In genomic region chr4:116531870-116532269, GRCh38 we compare ENCODE assay signal across 16 cellular contexts.
A peak's percentile ranks its signal among the peaks of the same experiment; 100 is the strongest.
DNase-seq lines count a peak whose midpoint lies in the region; ATAC-seq and TF ChIP-seq lines count a peak whose summit lies in the region.
"Had no signal": no experiment of that assay in that cellular context is flagged by ENCODE, and none has a peak within 500 bp of the region (broad histone marks: within the 10 kb centered on the region; RNA-seq: fewer than 3 reads in every experiment).

No MANE protein-coding gene starts in this region.

- H3K4me1 Mint-ChIP-seq in WTC11: peaks cover 17% of the 10 kb centered on the region
- peaks cover 3% of the 10 kb centered on the region for H3K4me1 Mint-ChIP-seq in activated CD4-positive, alpha-beta memory T cell treated with anti-CD3 and anti-CD28 coated beads, Interleukin-2, amount 10 ng/mL, durations not matched to agents 7 days and 5 days
- H3K4me1 Mint-ChIP-seq: naive B cell had no signal

- H3K27ac Mint-ChIP-seq in WTC11: peak overlapping the region; percentile 78; the same call in 1 of the 2 replicates
- H3K27ac Mint-ChIP-seq in activated CD4-positive, alpha-beta memory T cell treated with anti-CD3 and anti-CD28 coated beads, Interleukin-2, amount 10 ng/mL, durations not matched to agents 7 days and 5 days: no peak overlapping the region
- H3K27ac Mint-ChIP-seq: naive B cell had no signal

- CTCF ChIA-PET in WTC11 (lab: Charles Lee): no interaction called here
- CTCF ChIA-PET in activated CD4-positive, alpha-beta memory T cell treated with anti-CD3 and anti-CD28 coated beads, Interleukin-2, amount 10 ng/mL, durations not matched to agents 7 days and 5 days (lab: Charles Lee): no interaction called here

- H3K9me3 Mint-ChIP-seq in WTC11: no peaks in the 10 kb centered on the region
- peaks cover 3% of the 10 kb centered on the region for H3K9me3 Mint-ChIP-seq in activated CD4-positive, alpha-beta memory T cell treated with anti-CD3 and anti-CD28 coated beads, Interleukin-2, amount 10 ng/mL, durations not matched to agents 7 days and 5 days

- peak; percentile 46 for ATAC-seq in GM18909 (IDR thresholded peaks at IDR 0.05; ENCODE audit: poor library complexity, unreplicated experiment)
- peak; percentile 67 for ATAC-seq in HG03565 (IDR thresholded peaks at IDR 0.05; ENCODE audit: unreplicated experiment)
- ATAC-seq in WTC11: peak; percentile 59

- H3K4me3 Mint-ChIP-seq in WTC11: no peak overlapping the region
- no peak overlapping the region for H3K4me3 Mint-ChIP-seq in activated CD4-positive, alpha-beta memory T cell treated with anti-CD3 and anti-CD28 coated beads, Interleukin-2, amount 10 ng/mL, durations not matched to agents 7 days and 5 days
- H3K4me3 Mint-ChIP-seq: naive B cell had no signal

- H3K27me3 Mint-ChIP-seq in WTC11 (ENCODE audit: low read depth): no peaks in the 10 kb centered on the region
- no peaks in the 10 kb centered on the region for H3K27me3 Mint-ChIP-seq in activated CD4-positive, alpha-beta memory T cell treated with anti-CD3 and anti-CD28 coated beads, Interleukin-2, amount 10 ng/mL, durations not matched to agents 7 days and 5 days
- H3K27me3 Mint-ChIP-seq: naive B cell had no signal

- TF ChIP-seq CTCF in WTC11 (IDR thresholded peaks at IDR 0.05): no peak

- no peaks in the 10 kb centered on the region for H3K36me3 Mint-ChIP-seq in WTC11
- no peaks in the 10 kb centered on the region for H3K36me3 Mint-ChIP-seq in activated CD4-positive, alpha-beta memory T cell treated with anti-CD3 and anti-CD28 coated beads, Interleukin-2, amount 10 ng/mL, durations not matched to agents 7 days and 5 days (ENCODE audit: low read depth)
- H3K36me3 Mint-ChIP-seq: naive B cell had no signal

- POLR2A ChIA-PET in WTC11 (lab: Charles Lee): no interaction called here
- POLR2A ChIA-PET in activated CD4-positive, alpha-beta memory T cell treated with anti-CD3 and anti-CD28 coated beads, Interleukin-2, amount 10 ng/mL, durations not matched to agents 7 days and 5 days (lab: Charles Lee): no interaction called here

- DNase-seq in A172 (ENCODE audit: low spot score) (peak; percentile 38), WTC11 (ENCODE audit: low spot score) (no peak), NCI-H1105 treated with DMSO at 0.1 percent for 48 hours (lab: John Stamatoyannopoulos, UW) (no peak), activated T-cell treated with anti-CD3 and anti-CD28 coated beads for 4 hours (no peak), NCI-H2107 treated with DMSO at 0.1 percent for 48 hours (lab: John Stamatoyannopoulos, UW; ENCODE audit: unreplicated experiment) (no peak)
- DNase-seq in activated CD4-positive, alpha-beta memory T cell treated with anti-CD3 and anti-CD28 coated beads, Interleukin-2, amount 10 ng/mL, durations not matched to agents 7 days and 5 days: no peak
- DNase-seq: colonic mucosa, GOT3, kidney, MM.1S, naive B cell, NCI-H526 treated with DMSO at 0.1 percent for 48 hours, SK-N-SH, thyroid gland had no signal

TF ChIP-seq in WTC11, 78 proteins besides CTCF, POLR2A, EP300 and RAD21:
- TF ChIP-seq ZNF532 (CRISPR knock-in tag; IDR thresholded peaks at IDR 0.05; ENCODE audit: borderline replicate concordance) (no peak), TEAD4 (CRISPR knock-in tag; IDR thresholded peaks at IDR 0.05) (no peak), JUN (CRISPR knock-in tag; IDR thresholded peaks at IDR 0.05) (no peak), ZNF281 (CRISPR knock-in tag; IDR thresholded peaks at IDR 0.05) (no peak), SMAD3 (CRISPR knock-in tag; IDR thresholded peaks at IDR 0.05; ENCODE audit: borderline replicate concordance) (no peak), ZBTB21 (CRISPR knock-in tag; IDR thresholded peaks at IDR 0.05; ENCODE audit: borderline replicate concordance) (no peak)
